1 cellular context compared by ENCODE assay signal in genomic region chr6:149696904-149697303, GRCh38.
TF ChIP-seq lines count a peak whose summit lies in the region.

No MANE protein-coding gene starts in this region.

TF ChIP-seq in SK-N-SH treated with all-trans-retinoic acid at 6 μM for 48 hours, 23 proteins besides CTCF, POLR2A, EP300 and RAD21:
- TF ChIP-seq TOX (CRISPR knock-in tag; IDR thresholded peaks at IDR 0.05; ENCODE audit: borderline replicate concordance) (no peak), OSR1 (CRISPR knock-in tag; IDR thresholded peaks at IDR 0.05) (no peak), ISL1 (CRISPR knock-in tag; IDR thresholded peaks at IDR 0.05) (peak; percentile 37; the same call in 1 of the 2 replicates), SNAI2 (CRISPR knock-in tag; IDR thresholded peaks at IDR 0.05) (no peak), ZC3H10 (CRISPR knock-in tag; IDR thresholded peaks at IDR 0.05) (no peak), ZNF565 (CRISPR knock-in tag; conservative IDR thresholded peaks at IDR 0.05; ENCODE audit: low read depth) (no peak), GLIS3 (CRISPR knock-in tag; IDR thresholded peaks at IDR 0.05) (no peak)
